ENCODE assay signal across 33 cellular contexts in genomic region chr12:112844814-112845565, GRCh38. TPM values are rescaled to one million over a fixed set of nuclear protein-coding genes. Genes with fewer than 3 reads are reported as not detected.
"Had no signal": no experiment of that assay in that cellular context is flagged by ENCODE, and none has a peak within 500 bp of the region (broad histone marks: within the 10 kb centered on the region; RNA-seq: fewer than 3 reads in every experiment).

No MANE protein-coding gene starts in this region.

- H3K36me3 ChIP-seq: brain microvascular endothelial cell, SJCRH30 had no signal

- H3K4me1 Mint-ChIP-seq: activated CD4-positive, alpha-beta T cell treated with anti-CD3 and anti-CD28 coated beads, Interleukin-2, amount 10 ng/mL, durations not matched to agents 24 days and 14 days; activated naive CD8-positive, alpha-beta T cell treated with anti-CD3 and anti-CD28 coated beads for 36 hours; activated T-helper 17 cell treated with anti-CD3 and anti-CD28 coated beads, Interleukin-2, amount 50 U/mL, for 72 hours had no signal

- H3K27ac Mint-ChIP-seq: activated CD4-positive, alpha-beta T cell treated with anti-CD3 and anti-CD28 coated beads, Interleukin-2, amount 10 ng/mL, durations not matched to agents 24 days and 14 days; activated CD8-positive, alpha-beta T cell treated with anti-CD3 and anti-CD28 coated beads for 36 hours; activated naive CD8-positive, alpha-beta T cell treated with anti-CD3 and anti-CD28 coated beads for 36 hours; activated T-cell treated with anti-CD3 and anti-CD28 coated beads, Interleukin-2, amount 50 U/mL, for 72 hours; activated T-helper 17 cell treated with anti-CD3 and anti-CD28 coated beads, Interleukin-2, amount 50 U/mL, for 72 hours; T-helper 1 cell treated with Interleukin-12 subunit alpha and Interleukin-12 subunit beta and Interleukin-4 antibody, amounts not matched to agents 30 μg/mL and 1 μg/mL, for 36 hours; T-helper 2 cell treated with Interferon-gamma antibody and Interleukin-4, amounts not matched to agents 5 μg/mL and 100 μg/mL, for 36 hours had no signal

- DNase-seq: activated CD4-positive, alpha-beta T cell treated with anti-CD3 and anti-CD28 coated beads, Interleukin-2, amount 10 ng/mL, durations not matched to agents 24 days and 14 days; activated CD4-positive, alpha-beta T cell treated with anti-CD3 and anti-CD28 coated beads, Interleukin-2, amount 50 U/mL, for 4 hours; activated CD8-positive, alpha-beta T cell treated with anti-CD3 and anti-CD28 coated beads for 36 hours; activated effector memory CD4-positive, alpha-beta T cell treated with anti-CD3 and anti-CD28 coated beads, Interleukin-2, amount 50 U/mL, for 16 hours; activated naive CD4-positive, alpha-beta T cell; activated naive CD4-positive, alpha-beta T cell treated with anti-CD3 and anti-CD28 coated beads, Interleukin-2, amount 50 U/mL, for 16 hours; activated naive CD8-positive, alpha-beta T cell treated with anti-CD3 and anti-CD28 coated beads for 36 hours; activated T-cell treated with anti-CD3 and anti-CD28 coated beads, Interleukin-2, amount 50 U/mL, for 1 hour; activated T-cell treated with anti-CD3 and anti-CD28 coated beads, Interleukin-2, amount 50 U/mL, for 72 hours; amniotic stem cell; aorta; brain microvascular endothelial cell; central memory CD4-positive, alpha-beta T cell; MM.1S; MV-4-11; NCI-H1105; NCI-H1417 treated with DMSO at 0.1 percent for 48 hours; NCI-H187 treated with DMSO at 0.1 percent for 48 hours; NCI-H446; NCI-H510A treated with DMSO at 0.1 percent for 48 hours; NCI-H526 treated with DMSO at 0.1 percent for 48 hours; NCI-H774; SHP77; SJCRH30 had no signal

- ATAC-seq: activated CD8-positive, alpha-beta T cell treated with anti-CD3 and anti-CD28 coated beads for 36 hours; activated T-cell treated with anti-CD3 and anti-CD28 coated beads, Interleukin-2, amount 50 U/mL, for 72 hours; activated T-helper 17 cell treated with anti-CD3 and anti-CD28 coated beads, Interleukin-2, amount 50 U/mL, for 72 hours; Panc1 had no signal

- H3K4me1 ChIP-seq: SJCRH30 had no signal

- H3K27ac ChIP-seq: brain microvascular endothelial cell, KMS-11, SJCRH30 had no signal

- H3K36me3 Mint-ChIP-seq: activated naive CD8-positive, alpha-beta T cell treated with anti-CD3 and anti-CD28 coated beads for 36 hours had no signal

- H3K9me3 ChIP-seq: SJCRH30 had no signal

- H3K9ac ChIP-seq: KMS-11 had no signal

- H3K4me3 Mint-ChIP-seq: activated CD4-positive, alpha-beta T cell treated with anti-CD3 and anti-CD28 coated beads, Interleukin-2, amount 10 ng/mL, durations not matched to agents 24 days and 14 days; activated CD8-positive, alpha-beta T cell treated with anti-CD3 and anti-CD28 coated beads for 36 hours; activated naive CD8-positive, alpha-beta T cell treated with anti-CD3 and anti-CD28 coated beads for 36 hours; activated T-cell treated with anti-CD3 and anti-CD28 coated beads, Interleukin-2, amount 50 U/mL, for 72 hours; activated T-helper 17 cell treated with anti-CD3 and anti-CD28 coated beads, Interleukin-2, amount 50 U/mL, for 72 hours; T-helper 1 cell treated with Interleukin-12 subunit alpha and Interleukin-12 subunit beta and Interleukin-4 antibody, amounts not matched to agents 30 μg/mL and 1 μg/mL, for 36 hours; T-helper 2 cell treated with Interferon-gamma antibody and Interleukin-4, amounts not matched to agents 5 μg/mL and 100 μg/mL, for 36 hours had no signal

- H3K4me3 ChIP-seq: SJCRH30, SK-N-MC had no signal

- H3K9me3 Mint-ChIP-seq: activated CD4-positive, alpha-beta T cell treated with anti-CD3 and anti-CD28 coated beads, Interleukin-2, amount 10 ng/mL, durations not matched to agents 24 days and 14 days; activated CD8-positive, alpha-beta T cell treated with anti-CD3 and anti-CD28 coated beads for 36 hours; activated naive CD8-positive, alpha-beta T cell treated with anti-CD3 and anti-CD28 coated beads for 36 hours; activated T-helper 17 cell treated with anti-CD3 and anti-CD28 coated beads, Interleukin-2, amount 50 U/mL, for 72 hours; T-helper 1 cell treated with Interleukin-12 subunit alpha and Interleukin-12 subunit beta and Interleukin-4 antibody, amounts not matched to agents 30 μg/mL and 1 μg/mL, for 36 hours; T-helper 2 cell treated with Interferon-gamma antibody and Interleukin-4, amounts not matched to agents 5 μg/mL and 100 μg/mL, for 36 hours had no signal

- H3K27me3 ChIP-seq: brain microvascular endothelial cell, SJCRH30 had no signal

RNA-seq across cellular contexts. Expression of gene RPH3A, which starts 53.4 kb away (rescaled TPM):
- total RNA-seq: activated CD4-positive, alpha-beta T cell treated with anti-CD3 and anti-CD28 coated beads, Interleukin-2, amount 10 ng/mL, durations not matched to agents 24 days and 14 days; activated CD8-positive, alpha-beta memory T cell treated with anti-CD3 and anti-CD28 coated beads for 36 hours; activated CD8-positive, alpha-beta T cell treated with anti-CD3 and anti-CD28 coated beads for 36 hours; activated naive CD8-positive, alpha-beta T cell treated with anti-CD3 and anti-CD28 coated beads for 36 hours; activated T-cell treated with anti-CD3 and anti-CD28 coated beads, Interleukin-2, amount 50 U/mL, for 72 hours; activated T-helper 17 cell treated with anti-CD3 and anti-CD28 coated beads, Interleukin-2, amount 50 U/mL, for 72 hours; LHCN-M2; RPMI7951; SJCRH30 had no signal
- polyA plus RNA-seq: aorta had no signal
